8 cellular contexts compared by ENCODE assay signal in genomic region chr18:50880108-50880465, GRCh38. TPM values are rescaled to one million over a fixed set of nuclear protein-coding genes. Genes with fewer than 3 reads are reported as not detected.
DNase-seq lines count a peak whose midpoint lies in the region; ATAC-seq and TF ChIP-seq lines count a peak whose summit lies in the region.

No MANE protein-coding gene starts in this region.

- no peak for TF ChIP-seq CTCF in brain (conservative IDR thresholded peaks at IDR 0.05)

- peak overlapping the region; percentile 97 to 99 (median 99) for H3K27ac Mint-ChIP-seq in brain

- H3K9ac ChIP-seq in muscle layer of colon (ENCODE audit: low read length) = peak overlapping the region; percentile 45

- H3K4me3 Mint-ChIP-seq in brain = peak overlapping the region; percentile 92 to 99 (median 96)

- intact Hi-C loops in head of caudate nucleus (cut with DNase I) = no loop called here

- ATAC-seq in HG03439 (IDR thresholded peaks at IDR 0.05; ENCODE audit: unreplicated experiment) (peak; percentile 2), HG03025 (IDR thresholded peaks at IDR 0.05; ENCODE audit: low FRiP score, unreplicated experiment) (no peak), GM18858 (IDR thresholded peaks at IDR 0.05; ENCODE audit: unreplicated experiment) (no peak)

- no peaks in the 10 kb centered on the region for H3K9me3 ChIP-seq in muscle layer of colon (ENCODE audit: low read length)

- peak overlapping the region; percentile 93 for H3K4me3 ChIP-seq in GM08714 (ENCODE audit: low read length)
- peak overlapping the region; percentile 61 to 76 for H3K4me3 ChIP-seq in muscle layer of colon (ENCODE audit: low read depth in 1 of 2, low read length in 2 of 2)

- DNase-seq in head of caudate nucleus = no peak
- DNase-seq in superior temporal gyrus (ENCODE audit: extremely low spot score) = no peak

- peaks cover 7% of the 10 kb centered on the region for H3K4me1 ChIP-seq in muscle layer of colon (ENCODE audit: insufficient read depth, low read length)

- peak overlapping the region; percentile 84 for H3K27ac ChIP-seq in muscle layer of colon (ENCODE audit: low read depth, low read length)

- peaks cover 25% of the 10 kb centered on the region for H3K36me3 Mint-ChIP-seq in brain

- no peaks in the 10 kb centered on the region for H3K27me3 ChIP-seq in muscle layer of colon (ENCODE audit: control insufficient read depth in 1 of 2, insufficient read depth in 2 of 2, low read length in 2 of 2)

- peaks cover 24% of the 10 kb centered on the region for H3K4me1 Mint-ChIP-seq in brain

- H3K9me3 Mint-ChIP-seq in brain = peaks cover 0 to 15% (median 3%) of the 10 kb centered on the region in 5 experiments

- peaks cover 3% of the 10 kb centered on the region for H3K27me3 Mint-ChIP-seq in brain

- H3K36me3 ChIP-seq in muscle layer of colon (ENCODE audit: insufficient read depth, low read length) = no peaks in the 10 kb centered on the region

RNA-seq across cellular contexts. Expression of gene ME2, which starts 1.2 kb away (rescaled TPM):
- polyA plus RNA-seq in brain (ENCODE audit: insufficient read depth, low read depth, low replicate concordance) = 36.1 TPM
